22 cellular contexts compared by ENCODE assay signal in genomic region chr9:33418090-33418489, GRCh38. TPM values are rescaled to one million over a fixed set of nuclear protein-coding genes. Genes with fewer than 3 reads are reported as not detected.
A peak's percentile ranks its signal among the peaks of the same experiment; 100 is the strongest.
DNase-seq lines count a peak whose midpoint lies in the region; ATAC-seq and TF ChIP-seq lines count a peak whose summit lies in the region.
"Had no signal": no experiment of that assay in that cellular context is flagged by ENCODE, and none has a peak within 500 bp of the region (broad histone marks: within the 10 kb centered on the region; RNA-seq: fewer than 3 reads in every experiment).

No MANE protein-coding gene starts in this region.

- TF ChIP-seq CTCF in neural crest cell (conservative IDR thresholded peaks at IDR 0.05) (no peak), GM23338 (conservative IDR thresholded peaks at IDR 0.05; ENCODE audit: low read depth in 2 of 2) (no peak)

- no peak overlapping the region for H3K4me3 ChIP-seq in CD4-positive, CD25-positive, alpha-beta regulatory T cell (ENCODE audit: low read depth, low read length)
- no peak overlapping the region for H3K4me3 ChIP-seq in Karpas-422 (ENCODE audit: low read length)
- H3K4me3 ChIP-seq in effector memory CD4-positive, alpha-beta T cell (ENCODE audit: insufficient read depth, low read depth, low read length, poor library complexity, severe bottlenecking), result no peak overlapping the region
- no peak overlapping the region for H3K4me3 ChIP-seq in GM23338
- H3K4me3 ChIP-seq: body of pancreas, gastroesophageal sphincter had no signal

- no peak for ATAC-seq in CD4-positive, CD25-positive, alpha-beta regulatory T cell (ENCODE audit: low read depth in 2 of 2)
- ATAC-seq in GM23338 (no peak), Right ventricle myocardium superior (ENCODE audit: poor library complexity) (no peak)
- no peak for ATAC-seq in effector memory CD8-positive, alpha-beta T cell (replicated peaks)
- ATAC-seq: body of pancreas, gastroesophageal sphincter, WTC11 had no signal

- peaks cover 45% of the 10 kb centered on the region for H3K4me1 ChIP-seq in CD4-positive, CD25-positive, alpha-beta regulatory T cell (ENCODE audit: control insufficient read depth, insufficient read depth, low read length, poor library complexity, severe bottlenecking)
- H3K4me1 ChIP-seq in Karpas-422 (ENCODE audit: low read length) (peaks cover 3% of the 10 kb centered on the region), GM23338 (ENCODE audit: insufficient read depth) (no peaks in the 10 kb centered on the region)
- peaks cover 46% of the 10 kb centered on the region for H3K4me1 ChIP-seq in effector memory CD4-positive, alpha-beta T cell (ENCODE audit: control insufficient read depth, insufficient read depth, low read length, poor library complexity, severe bottlenecking)

- H3K4me3 Mint-ChIP-seq in CD4-positive, CD25-positive, alpha-beta regulatory T cell, result peak overlapping the region in 3 of 4 donors; percentile 13 to 64 (median 29)
- H3K4me3 Mint-ChIP-seq in neural crest cell (no peak overlapping the region), GM23338 (no peak overlapping the region)
- no peak overlapping the region for H3K4me3 Mint-ChIP-seq in effector memory CD8-positive, alpha-beta T cell
- H3K4me3 Mint-ChIP-seq: nephron, WTC11 had no signal

- no peak for DNase-seq in CD4-positive, CD25-positive, alpha-beta regulatory T cell
- DNase-seq in Karpas-422 (peak; percentile 24), neural crest cell (ENCODE audit: low read depth, low spot score) (no peak), GM23338 (ENCODE audit: low spot score) (no peak), NCI-H446 (lab: John Stamatoyannopoulos, UW) (no peak), Right ventricle myocardium superior (no peak)
- DNase-seq in effector memory CD4-positive, alpha-beta T cell, result no peak
- DNase-seq in effector memory CD8-positive, alpha-beta T cell, result no peak
- DNase-seq: activated T-cell treated with anti-CD3 and anti-CD28 coated beads, Interleukin-2, amount 50 U/mL, for 48 hours; body of pancreas; cortex of kidney; mesendoderm; NCI-H1092 treated with DMSO at 0.1 percent for 48 hours; NCI-H2081 treated with DMSO at 0.1 percent for 48 hours; NCI-H524; stimulated activated CD4-positive, alpha-beta T cell treated with anti-CD3 and anti-CD28 coated beads, Interleukin-4, amount 100 ng/mL, for 24 hours had no signal

- H3K79me2 ChIP-seq in Karpas-422 (ENCODE audit: low read length) (no peaks in the 10 kb centered on the region), GM23338 (replicated peaks; ENCODE audit: insufficient read depth) (no peaks in the 10 kb centered on the region)

- H3K27me3 Mint-ChIP-seq in CD4-positive, CD25-positive, alpha-beta regulatory T cell, result no peaks in the 10 kb centered on the region
- peaks cover 2% of the 10 kb centered on the region for H3K27me3 Mint-ChIP-seq in neural crest cell (ENCODE audit: low read depth)
- H3K27me3 Mint-ChIP-seq in GM23338 (ENCODE audit: insufficient read depth, low read depth, poor library complexity), result peaks cover 5% of the 10 kb centered on the region
- H3K27me3 Mint-ChIP-seq in effector memory CD8-positive, alpha-beta T cell, result no peaks in the 10 kb centered on the region
- H3K27me3 Mint-ChIP-seq: progenitor cell of endocrine pancreas had no signal

- H3K9me2 ChIP-seq in Karpas-422 (replicated peaks; ENCODE audit: insufficient read depth, low read length) (no peaks in the 10 kb centered on the region), GM23338 (ENCODE audit: insufficient read depth) (no peaks in the 10 kb centered on the region)

- no peaks in the 10 kb centered on the region for H3K9me3 ChIP-seq in CD4-positive, CD25-positive, alpha-beta regulatory T cell (ENCODE audit: control insufficient read depth in 2 of 2, low read length in 2 of 2)
- H3K9me3 ChIP-seq in Karpas-422 (ENCODE audit: low read length), result no peaks in the 10 kb centered on the region
- no peaks in the 10 kb centered on the region for H3K9me3 ChIP-seq in effector memory CD4-positive, alpha-beta T cell (ENCODE audit: control insufficient read depth, low read length)
- H3K9me3 ChIP-seq: body of pancreas, gastroesophageal sphincter had no signal

- no peak overlapping the region for H3K9ac ChIP-seq in Karpas-422 (ENCODE audit: low read length)

- no peak overlapping the region for H3K27ac ChIP-seq in CD4-positive, CD25-positive, alpha-beta regulatory T cell (ENCODE audit: insufficient read depth, low read length, poor library complexity, severe bottlenecking)
- H3K27ac ChIP-seq in Karpas-422 (ENCODE audit: low read length) (no peak overlapping the region), GM23338 (ENCODE audit: low read depth) (no peak overlapping the region)
- peak overlapping the region; percentile 50 for H3K27ac ChIP-seq in effector memory CD4-positive, alpha-beta T cell (ENCODE audit: insufficient read depth, low read length, poor library complexity, severe bottlenecking)
- H3K27ac ChIP-seq: body of pancreas, gastroesophageal sphincter had no signal

- H4K20me1 ChIP-seq in Karpas-422 (ENCODE audit: insufficient read depth, low read depth, low read length) (no peaks in the 10 kb centered on the region), GM23338 (replicated peaks; ENCODE audit: insufficient read depth) (no peaks in the 10 kb centered on the region)

- H3F3A ChIP-seq in GM23338 (replicated peaks; ENCODE audit: low read depth), result no peaks in the 10 kb centered on the region

- H3K27me3 ChIP-seq in CD4-positive, CD25-positive, alpha-beta regulatory T cell (ENCODE audit: control insufficient read depth, insufficient read depth, low read length), result no peaks in the 10 kb centered on the region
- H3K27me3 ChIP-seq in Karpas-422 (ENCODE audit: low read length), result no peaks in the 10 kb centered on the region
- H3K27me3 ChIP-seq in effector memory CD4-positive, alpha-beta T cell (replicated peaks; ENCODE audit: control insufficient read depth, insufficient read depth, low read length, poor library complexity, severe bottlenecking), result no peaks in the 10 kb centered on the region
- no peaks in the 10 kb centered on the region for H3K27me3 ChIP-seq in GM23338 (ENCODE audit: insufficient read depth)
- H3K27me3 ChIP-seq: body of pancreas had no signal

- no peaks in the 10 kb centered on the region for H3K36me3 Mint-ChIP-seq in CD4-positive, CD25-positive, alpha-beta regulatory T cell
- H3K36me3 Mint-ChIP-seq in neural crest cell (ENCODE audit: low read depth) (no peaks in the 10 kb centered on the region), GM23338 (ENCODE audit: low read depth) (no peaks in the 10 kb centered on the region)
- H3K36me3 Mint-ChIP-seq in effector memory CD8-positive, alpha-beta T cell (ENCODE audit: insufficient read depth), result peaks cover 11% of the 10 kb centered on the region
- H3K36me3 Mint-ChIP-seq: WTC11 had no signal

- no peak overlapping the region for H3K4me2 ChIP-seq in Karpas-422 (ENCODE audit: low read depth, low read length, poor library complexity, severe bottlenecking)
- no peak overlapping the region for H3K4me2 ChIP-seq in GM23338

- intact Hi-C loops in Right ventricle myocardium superior (cut with DNase I), result no loop called here

- peaks cover 0 to 55% (median 40%) of the 10 kb centered on the region in 4 donors for H3K4me1 Mint-ChIP-seq in CD4-positive, CD25-positive, alpha-beta regulatory T cell
- H3K4me1 Mint-ChIP-seq in neural crest cell, result no peaks in the 10 kb centered on the region
- peaks cover 6% of the 10 kb centered on the region for H3K4me1 Mint-ChIP-seq in GM23338
- peaks cover 32 to 54% of the 10 kb centered on the region in 2 donors for H3K4me1 Mint-ChIP-seq in effector memory CD8-positive, alpha-beta T cell (ENCODE audit: low read depth in 2 of 2)

- H3K36me3 ChIP-seq in CD4-positive, CD25-positive, alpha-beta regulatory T cell (ENCODE audit: control insufficient read depth, insufficient read depth, low read length), result no peaks in the 10 kb centered on the region
- H3K36me3 ChIP-seq in Karpas-422 (ENCODE audit: insufficient read depth, low read length) (no peaks in the 10 kb centered on the region), GM23338 (ENCODE audit: insufficient read depth) (no peaks in the 10 kb centered on the region)
- H3K36me3 ChIP-seq in effector memory CD4-positive, alpha-beta T cell (ENCODE audit: control insufficient read depth, insufficient read depth, low read length), result no peaks in the 10 kb centered on the region
- H3K36me3 ChIP-seq: gastroesophageal sphincter had no signal

- peak overlapping the region; percentile 86 to 93 (median 90) for H3K27ac Mint-ChIP-seq in CD4-positive, CD25-positive, alpha-beta regulatory T cell
- H3K27ac Mint-ChIP-seq in neural crest cell (ENCODE audit: unreplicated experiment) (peak overlapping the region; percentile 43), GM23338 (no peak overlapping the region)
- peak overlapping the region in 1 of 2 donors; percentile 76 for H3K27ac Mint-ChIP-seq in effector memory CD8-positive, alpha-beta T cell
- H3K27ac Mint-ChIP-seq: nephron, progenitor cell of endocrine pancreas, WTC11 had no signal

- no peaks in the 10 kb centered on the region for H3K9me3 Mint-ChIP-seq in CD4-positive, CD25-positive, alpha-beta regulatory T cell
- H3K9me3 Mint-ChIP-seq in neural crest cell, result no peaks in the 10 kb centered on the region
- H3K9me3 Mint-ChIP-seq in GM23338, result peaks cover 3% of the 10 kb centered on the region; the same call in 2 of the 3 replicates
- H3K9me3 Mint-ChIP-seq in effector memory CD8-positive, alpha-beta T cell, result no peaks in the 10 kb centered on the region
- H3K9me3 Mint-ChIP-seq: nephron, WTC11 had no signal

- no peak overlapping the region for H2AFZ ChIP-seq in Karpas-422 (ENCODE audit: low read length)
- H2AFZ ChIP-seq in GM23338, result no peak overlapping the region

RNA-seq across cellular contexts. Expression of gene AQP7, which starts 15.7 kb away (rescaled TPM):
- 0.47 TPM for total RNA-seq in CD4-positive, CD25-positive, alpha-beta regulatory T cell
- polyA plus RNA-seq in CD4-positive, CD25-positive, alpha-beta regulatory T cell, result 1 to 10 TPM in 1 of 4 donors, under 1 TPM in 3; 0.15 to 1.0 (median 0.32) TPM
- total RNA-seq in Karpas-422 (2014; rRNA removed; shearing (Covaris generic); ENCODE audit: low replicate concordance), result not detected in 2 replicates
- total RNA-seq in neural crest cell (0.57 and 0.98 TPM in 2 replicates), Right ventricle myocardium superior (155 TPM)
- total RNA-seq in GM23338 (2014; rRNA removed; shearing (Covaris generic)), result not detected in 2 replicates
- polyA plus RNA-seq in GM23338 (2016; fragmentation: Nextera tagmentation; extraction: Ambion mirVana), result not detected in 2 replicates
- total RNA-seq: epithelial cell of proximal tubule, HT1080 had no signal

RNA-seq across cellular contexts. Expression of gene AQP3, which starts 29.3 kb away (rescaled TPM):
- total RNA-seq in CD4-positive, CD25-positive, alpha-beta regulatory T cell, result 140 TPM
- 100 to 1,000 TPM; 371 to 543 (median 391) TPM for polyA plus RNA-seq in CD4-positive, CD25-positive, alpha-beta regulatory T cell
- total RNA-seq in Karpas-422 (2014; rRNA removed; shearing (Covaris generic); ENCODE audit: low replicate concordance), result not detected in 2 replicates
- total RNA-seq in neural crest cell, result 1.1 TPM in 2 replicates
- total RNA-seq in GM23338 (2014; rRNA removed; shearing (Covaris generic)), result 3.5 and 3.8 TPM in 2 replicates
- polyA plus RNA-seq in GM23338 (2016; fragmentation: Nextera tagmentation; extraction: Ambion mirVana), result 1.4 and 1.6 TPM in 2 replicates
- total RNA-seq in Right ventricle myocardium superior, result 16.3 TPM

RNA-seq across cellular contexts. Expression of gene NOL6, which starts 55.6 kb away (rescaled TPM):
- total RNA-seq in CD4-positive, CD25-positive, alpha-beta regulatory T cell, result 29.4 TPM
- 10 to 100 TPM; 13.4 to 20.5 (median 14.0) TPM for polyA plus RNA-seq in CD4-positive, CD25-positive, alpha-beta regulatory T cell
- total RNA-seq in Karpas-422 (2014; rRNA removed; shearing (Covaris generic); ENCODE audit: low replicate concordance), result 18.6 and 19.7 TPM in 2 replicates
- total RNA-seq in neural crest cell (42.9 and 43.1 TPM in 2 replicates), Right ventricle myocardium superior (13.0 TPM)
- total RNA-seq in GM23338 (2014; rRNA removed; shearing (Covaris generic)), result 54.1 and 58.4 TPM in 2 replicates
- polyA plus RNA-seq in GM23338 (2016; fragmentation: Nextera tagmentation; extraction: Ambion mirVana), result 25.0 and 28.7 TPM in 2 replicates

Comparison
In these comparisons a context has a peak if more than half of its experiments do, and no peak if none do; other contexts are left out.
1. H3K4me3 Mint-ChIP-seq: peak in CD4-positive, CD25-positive, alpha-beta regulatory T cell (3 of 4); none in neural crest cell (single experiment), GM23338 (single experiment) and effector memory CD8-positive, alpha-beta T cell (0 of 2).
2. RNA of gene AQP7, which starts 15.7 kb away (total RNA-seq): 155 TPM in Right ventricle myocardium superior (single experiment); 0.57 to 0.98 TPM in neural crest cell, 0.47 TPM in CD4-positive, CD25-positive, alpha-beta regulatory T cell (single experiment), not detected in GM23338 and not detected in Karpas-422; every median in the first group is over 10 times any median in the second.